ENCODE assay signal across 16 cellular contexts in genomic region chr16:81496742-81497141, GRCh38.
"Had no signal": no experiment of that assay in that cellular context is flagged by ENCODE, and none has a peak within 500 bp of the region (broad histone marks: within the 10 kb centered on the region; RNA-seq: fewer than 3 reads in every experiment).

No MANE protein-coding gene starts in this region.

- H3K9me3 ChIP-seq: psoas muscle, tibial artery had no signal

- H3K27me3 Mint-ChIP-seq: activated CD4-positive, alpha-beta memory T cell treated with anti-CD3 and anti-CD28 coated beads, Interleukin-2, amount 10 ng/mL, durations not matched to agents 7 days and 5 days; activated T-cell treated with anti-CD3 and anti-CD28 coated beads, Interleukin-2, amount 50 U/mL, for 24 hours; naive thymus-derived CD8-positive, alpha-beta T cell had no signal

- H3K9me3 Mint-ChIP-seq: activated CD4-positive, alpha-beta memory T cell treated with anti-CD3 and anti-CD28 coated beads, Interleukin-2, amount 10 ng/mL, durations not matched to agents 7 days and 5 days; activated T-cell treated with anti-CD3 and anti-CD28 coated beads, Interleukin-2, amount 50 U/mL, for 24 hours; naive thymus-derived CD8-positive, alpha-beta T cell; T-helper 1 cell treated with Interleukin-12 subunit alpha and Interleukin-12 subunit beta and Interleukin-4 antibody, amounts not matched to agents 30 μg/mL and 1 μg/mL, for 36 hours had no signal

- H3K4me3 ChIP-seq: psoas muscle, tibial artery had no signal

- H3K27ac Mint-ChIP-seq: activated CD4-positive, alpha-beta memory T cell treated with anti-CD3 and anti-CD28 coated beads, Interleukin-2, amount 10 ng/mL, durations not matched to agents 7 days and 5 days; activated T-cell treated with anti-CD3 and anti-CD28 coated beads, Interleukin-2, amount 50 U/mL, for 24 hours; T-helper 1 cell treated with Interleukin-12 subunit alpha and Interleukin-12 subunit beta and Interleukin-4 antibody, amounts not matched to agents 30 μg/mL and 1 μg/mL, for 36 hours had no signal

- H3K27me3 ChIP-seq: tibial artery had no signal

- H3K36me3 ChIP-seq: tibial artery had no signal

- ATAC-seq: left colon; naive thymus-derived CD8-positive, alpha-beta T cell; psoas muscle; sciatic nerve had no signal

- H3K27ac ChIP-seq: epithelial cell of prostate, psoas muscle, tibial artery had no signal

- DNase-seq: activated CD4-positive, alpha-beta memory T cell treated with anti-CD3 and anti-CD28 coated beads, Interleukin-2, amount 10 ng/mL, durations not matched to agents 7 days and 5 days; activated CD4-positive, alpha-beta T cell treated with anti-CD3 and anti-CD28 coated beads for 4 hours; activated effector memory CD4-positive, alpha-beta T cell treated with Interleukin-2 at 50 U/mL for 16 hours; activated naive CD4-positive, alpha-beta T cell treated with anti-CD3 and anti-CD28 coated beads, Interleukin-2, amount 50 U/mL, for 16 hours; activated T-cell treated with anti-CD3 and anti-CD28 coated beads, Interleukin-2, amount 50 U/mL, for 24 hours; dermis blood vessel endothelial cell; head of caudate nucleus; left colon; mammary epithelial cell; naive thymus-derived CD8-positive, alpha-beta T cell; stimulated activated CD4-positive, alpha-beta T cell treated with anti-CD3 and anti-CD28 coated beads, Interleukin-2, amount 100 ng/mL, for 24 hours; tibial artery had no signal

- H3K4me3 Mint-ChIP-seq: activated CD4-positive, alpha-beta memory T cell treated with anti-CD3 and anti-CD28 coated beads, Interleukin-2, amount 10 ng/mL, durations not matched to agents 7 days and 5 days; activated T-cell treated with anti-CD3 and anti-CD28 coated beads, Interleukin-2, amount 50 U/mL, for 24 hours; T-helper 1 cell treated with Interleukin-12 subunit alpha and Interleukin-12 subunit beta and Interleukin-4 antibody, amounts not matched to agents 30 μg/mL and 1 μg/mL, for 36 hours had no signal
